In genomic region chr19:18304496-18305312, GRCh38 we compare ENCODE assay signal across 8 cellular contexts. TPM values are rescaled to one million over a fixed set of nuclear protein-coding genes. Genes with fewer than 3 reads are reported as not detected.
DNase-seq lines count a peak whose midpoint lies in the region; ATAC-seq lines count a peak whose summit lies in the region.

No MANE protein-coding gene starts in this region.

- peaks cover 50% of the 10 kb centered on the region for H3K4me1 Mint-ChIP-seq in activated naive CD4-positive, alpha-beta T cell treated with anti-CD3 and anti-CD28 coated beads, Interleukin-2, amount 10 ng/mL, durations not matched to agents 7 days and 5 days

- peaks cover 38% of the 10 kb centered on the region for H3K4me1 ChIP-seq in SJSA1 (replicated peaks)

- no peaks in the 10 kb centered on the region for H3K27me3 ChIP-seq in SJSA1 (replicated peaks)

- no peaks in the 10 kb centered on the region for H3K9me3 Mint-ChIP-seq in activated naive CD4-positive, alpha-beta T cell treated with anti-CD3 and anti-CD28 coated beads, Interleukin-2, amount 10 ng/mL, durations not matched to agents 7 days and 5 days

- no peaks in the 10 kb centered on the region for H3K9me3 ChIP-seq in SJSA1 (replicated peaks)

- H3K36me3 Mint-ChIP-seq in activated naive CD4-positive, alpha-beta T cell treated with anti-CD3 and anti-CD28 coated beads, Interleukin-2, amount 10 ng/mL, durations not matched to agents 7 days and 5 days, result peaks cover 33% of the 10 kb centered on the region

- peak overlapping the region; percentile 94 for H3K27ac ChIP-seq in SJSA1

- H3K27me3 Mint-ChIP-seq in activated naive CD4-positive, alpha-beta T cell treated with anti-CD3 and anti-CD28 coated beads, Interleukin-2, amount 10 ng/mL, durations not matched to agents 7 days and 5 days, result no peaks in the 10 kb centered on the region

- DNase-seq in ELR (ENCODE audit: low read depth) (peak; percentile 83), SJSA1 (ENCODE audit: low read depth in 1 of 2, low spot score in 2 of 2) (peak; percentile 88 to 89), globus pallidus (ENCODE audit: low spot score) (peak; percentile 78), non-pigmented ciliary epithelial cell (ENCODE audit: low read depth) (peak; percentile 30), superior temporal gyrus (ENCODE audit: extremely low spot score) (peak; percentile 73)
- peak; percentile 87 for DNase-seq in activated naive CD4-positive, alpha-beta T cell treated with anti-CD3 and anti-CD28 coated beads, Interleukin-2, amount 10 ng/mL, durations not matched to agents 7 days and 5 days

- H3K4me3 Mint-ChIP-seq in activated naive CD4-positive, alpha-beta T cell treated with anti-CD3 and anti-CD28 coated beads, Interleukin-2, amount 10 ng/mL, durations not matched to agents 7 days and 5 days, result peak overlapping the region; percentile 94

- ATAC-seq in HG02885 (IDR thresholded peaks at IDR 0.05; ENCODE audit: poor library complexity, unreplicated experiment) (peak; percentile 42), HG03378 (IDR thresholded peaks at IDR 0.05; ENCODE audit: unreplicated experiment) (no peak)

- H3K4me3 ChIP-seq in SJSA1, result peak overlapping the region; percentile 28

- H3K27ac Mint-ChIP-seq in activated naive CD4-positive, alpha-beta T cell treated with anti-CD3 and anti-CD28 coated beads, Interleukin-2, amount 10 ng/mL, durations not matched to agents 7 days and 5 days, result peak overlapping the region; percentile 99

- CTCF ChIA-PET in activated naive CD4-positive, alpha-beta T cell treated with anti-CD3 and anti-CD28 coated beads, Interleukin-2, amount 10 ng/mL, durations not matched to agents 7 days and 5 days (lab: Charles Lee), result interaction anchor here (0.6 to 7.6 kb wide), 7 partner anchors 12 to 106 kb away, joined by 3 to 132 read pairs (median 8); partner anchors contain the start of gene JUND

- H3K36me3 ChIP-seq in SJSA1, result peaks cover 34% of the 10 kb centered on the region

RNA-seq across cellular contexts. Expression of gene LSM4, which starts 18.2 kb away (rescaled TPM):
- total RNA-seq in SJSA1 (2014; rRNA removed; shearing (Covaris generic)), result 395 and 478 TPM in 2 replicates

RNA-seq across cellular contexts. Expression of gene JUND, which starts 23.3 kb away (rescaled TPM):
- total RNA-seq in SJSA1 (2014; rRNA removed; shearing (Covaris generic)), result 17.2 and 69.6 TPM in 2 replicates

RNA-seq across cellular contexts. Expression of gene IQCN, which starts 30.5 kb away (rescaled TPM):
- total RNA-seq in SJSA1 (2014; rRNA removed; shearing (Covaris generic)), result 0.13 and 0.22 TPM in 2 replicates

RNA-seq across cellular contexts. Expression of gene PGPEP1, which starts 35.7 kb away (rescaled TPM):
- total RNA-seq in SJSA1 (2014; rRNA removed; shearing (Covaris generic)), result 5.7 and 9.0 TPM in 2 replicates

Comparison
In these comparisons a context has a peak if more than half of its experiments do, and no peak if none do; other contexts are left out.
1. DNase-seq: peak in every context shown above with its lines; median percentile 88 in SJSA1; 87 in activated naive CD4-positive, alpha-beta T cell treated with anti-CD3 and anti-CD28 coated beads, Interleukin-2, amount 10 ng/mL, durations not matched to agents 7 days and 5 days; 83 in ELR; 78 in globus pallidus; 73 in superior temporal gyrus; 30 in non-pigmented ciliary epithelial cell.